In the genomic region with DNA sequence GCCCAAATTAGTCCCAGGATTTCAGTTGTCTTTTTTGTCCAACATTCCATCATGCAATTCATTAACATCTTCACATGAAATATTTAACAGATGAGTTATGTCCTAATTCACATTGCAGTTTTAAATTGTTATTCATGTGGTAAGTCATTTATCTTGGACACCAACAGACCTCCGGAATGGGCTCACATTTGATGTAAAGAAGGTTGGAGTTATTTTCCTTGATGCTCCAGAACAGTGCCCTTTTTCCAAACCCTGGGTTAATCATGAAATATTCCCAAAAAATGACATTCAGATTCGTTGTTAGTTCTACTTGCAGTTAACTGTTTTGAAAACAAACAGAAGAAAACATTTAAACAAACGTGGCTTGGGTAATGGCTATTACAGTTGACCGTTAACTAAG, we compare ENCODE assay signal across 23 cellular contexts. TPM values are rescaled to one million over a fixed set of nuclear protein-coding genes. Genes with fewer than 3 reads are reported as not detected.
DNase-seq lines count a peak whose midpoint lies in the region; ATAC-seq and TF ChIP-seq lines count a peak whose summit lies in the region.
"Had no signal": no experiment of that assay in that cellular context is flagged by ENCODE, and none has a peak within 500 bp of the region (broad histone marks: within the 10 kb centered on the region; RNA-seq: fewer than 3 reads in every experiment).

No MANE protein-coding gene starts in this region.

- no peak overlapping the region for H3K23ac ChIP-seq in IMR-90 (ENCODE audit: low read depth, low read length)

- H3K4me3 Mint-ChIP-seq in nephron, result no peak overlapping the region
- H3K4me3 Mint-ChIP-seq: CD8-positive, alpha-beta memory T cell had no signal

- H3K79me1 ChIP-seq in IMR-90 (ENCODE audit: low read depth in 1 of 2, low read length in 2 of 2), result no peaks in the 10 kb centered on the region; a peak in 1 of 4 replicates

- H2BK120ac ChIP-seq in IMR-90 (ENCODE audit: low read depth, low read length), result peak overlapping the region; percentile 44; the same call in 1 of the 2 replicates

- H3K4me2 ChIP-seq in IMR-90 (ENCODE audit: low read depth, low read length), result no peak overlapping the region

- 0 out of 2 replicates have a peak overlapping the region, but pooled peaks have one; percentile 10 for H2BK20ac ChIP-seq in IMR-90 (ENCODE audit: low read depth, low read length)

- peak overlapping the region; percentile 56; the same call in 1 of the 2 replicates for H4K5ac ChIP-seq in IMR-90 (ENCODE audit: low read depth, low read length)

- H3K36me3 Mint-ChIP-seq in nephron (ENCODE audit: low read depth), result no peaks in the 10 kb centered on the region
- H3K36me3 Mint-ChIP-seq: CD8-positive, alpha-beta memory T cell had no signal

- H3K27me3 Mint-ChIP-seq in nephron (ENCODE audit: low read depth), result peaks cover 12% of the 10 kb centered on the region
- H3K27me3 Mint-ChIP-seq: CD8-positive, alpha-beta memory T cell had no signal

- no peak for TF ChIP-seq POLR2A in IMR-90 (IDR thresholded peaks at IDR 0.05; ENCODE audit: low read depth, low read length)

- H3K4me1 ChIP-seq in IMR-90 (ENCODE audit: control insufficient read depth, insufficient read depth, low read length) (peaks cover 9% of the 10 kb centered on the region), ascending aorta (no peaks in the 10 kb centered on the region)
- H3K4me1 ChIP-seq: HAP-1 had no signal

- ATAC-seq in IMR-90 (ENCODE audit: low read depth), result no peak

- H3K4ac ChIP-seq in IMR-90 (ENCODE audit: low read depth, low read length), result peak overlapping the region; percentile 38

- no peaks in the 10 kb centered on the region for H3K9me3 ChIP-seq in IMR-90 (ENCODE audit: control insufficient read depth, insufficient read depth, low read length)
- H3K9me3 ChIP-seq in ascending aorta, result no peaks in the 10 kb centered on the region
- H3K9me3 ChIP-seq: HAP-1, SJCRH30 had no signal

- 83% methylated on average over 1 of the region's 4 CpGs; no CpG with 5 or more reads in 1 of the 2 experiments for WGBS in IMR-90 (ENCODE audit: extremely low coverage in 2 of 2, insufficient read length in 1 of 2), 2 experiments

- peak overlapping the region; percentile 9 for H2BK5ac ChIP-seq in IMR-90 (ENCODE audit: low read depth, low read length, poor library complexity, severe bottlenecking)

- POLR2A ChIA-PET in IMR-90 (lab: Charles Lee; ENCODE audit: unreplicated experiment), result no interaction called here

- H2AK5ac ChIP-seq in IMR-90 (ENCODE audit: low read depth, low read length), result 0 out of 2 replicates have a peak overlapping the region, but pooled peaks have one; percentile 6

- no peak overlapping the region for H3K27ac ChIP-seq in IMR-90 (ENCODE audit: insufficient read depth, low read length)
- no peak overlapping the region for H3K27ac ChIP-seq in ascending aorta
- H3K27ac ChIP-seq: C4-2B, HL-60, SJCRH30 had no signal

- TF ChIP-seq CTCF in IMR-90 (conservative IDR thresholded peaks at IDR 0.05; ENCODE audit: low read depth, low read length), result no peak
- TF ChIP-seq CTCF in fibroblast of villous mesenchyme (IDR thresholded peaks at IDR 0.05; ENCODE audit: insufficient read depth, low read depth, low read length), result no peak
- no peak for TF ChIP-seq CTCF in nephron (IDR thresholded peaks at IDR 0.05; ENCODE audit: unreplicated experiment in 3 of 3)
- no peak for TF ChIP-seq CTCF in ascending aorta (IDR thresholded peaks at IDR 0.05)

- H4K20me1 ChIP-seq in IMR-90 (ENCODE audit: insufficient read depth, low read length), result no peaks in the 10 kb centered on the region

- in situ Hi-C loops in Caki2 (cut with HindIII; ENCODE audit: low pct_unique_long_range_greater_than_20kb, low sequenced_read_pairs) (no loop called here), IMR-90 (cut with MboI; ENCODE audit: low sequenced_read_pairs) (no loop called here)

- H4K8ac ChIP-seq in IMR-90 (ENCODE audit: low read depth in 2 of 2, low read length in 2 of 2), result peak overlapping the region in 1 of 2 experiments; percentile 25; a peak in 1 of 4 replicates

- no peak overlapping the region for H3K56ac ChIP-seq in IMR-90 (ENCODE audit: extremely low read depth, insufficient read depth, low read length)

- H2AFZ ChIP-seq in IMR-90 (replicated peaks; ENCODE audit: low read length, poor library complexity), result no peak overlapping the region

- peak overlapping the region; percentile 45 for H3K18ac ChIP-seq in IMR-90 (ENCODE audit: low read depth, low read length)

- CTCF ChIA-PET in IMR-90 (lab: Yijun Ruan, JAX), result interaction anchor here (1.0 kb wide), 1 partner anchor 220 kb away, joined by 3 read pairs; no protein-coding TSS in a partner anchor

- H3K9me1 ChIP-seq in IMR-90 (ENCODE audit: insufficient read depth, low read length), result peaks cover 15% of the 10 kb centered on the region

- no peaks in the 10 kb centered on the region for H3K9me3 Mint-ChIP-seq in nephron

- H3K36me3 ChIP-seq in IMR-90 (ENCODE audit: control insufficient read depth, insufficient read depth, low read length), result no peaks in the 10 kb centered on the region
- H3K36me3 ChIP-seq in ascending aorta, result no peaks in the 10 kb centered on the region
- H3K36me3 ChIP-seq: HAP-1, SJCRH30 had no signal

- 0 out of 3 replicates have a peak overlapping the region, but pooled peaks have one; percentile 6 for H2BK15ac ChIP-seq in IMR-90 (ENCODE audit: low read depth, low read length)

- peak; percentile 18 for DNase-seq in Caki2 (ENCODE audit: low read depth)
- no peak for DNase-seq in IMR-90
- DNase-seq in fibroblast of villous mesenchyme (ENCODE audit: low read depth), result peak; percentile 74
- DNase-seq in NCI-H1048 (lab: John Stamatoyannopoulos, UW), result no peak
- no peak for DNase-seq in dermis blood vessel endothelial cell
- no peak for DNase-seq in ascending aorta (ENCODE audit: low spot score in 2 of 2)
- no peak for DNase-seq in NCI-H510A treated with DMSO at 0.1 percent for 48 hours (lab: John Stamatoyannopoulos, UW)
- DNase-seq: CD8-positive, alpha-beta memory T cell; GF-D8; KG1; NCI-H1092 treated with DMSO at 0.1 percent for 48 hours; NCI-H2029 treated with DMSO at 0.1 percent for 48 hours; NCI-H226; NCI-H524 treated with DMSO at 0.1 percent for 48 hours; SJCRH30 had no signal

- no peaks in the 10 kb centered on the region for H3K27me3 ChIP-seq in IMR-90 (ENCODE audit: control insufficient read depth, insufficient read depth, low read length)
- no peaks in the 10 kb centered on the region for H3K27me3 ChIP-seq in ascending aorta
- H3K27me3 ChIP-seq: SJCRH30 had no signal

- no peak overlapping the region for H3K9ac ChIP-seq in IMR-90 (ENCODE audit: low read depth, low read length)

- peak overlapping the region; percentile 13 to 24 (median 18) for H3K27ac Mint-ChIP-seq in nephron

- H3K4me3 ChIP-seq in IMR-90 (ENCODE audit: insufficient read depth, low read depth, low read length), result no peak overlapping the region
- no peak overlapping the region for H3K4me3 ChIP-seq in fibroblast of villous mesenchyme (ENCODE audit: low read depth, low read length)
- no peak overlapping the region for H3K4me3 ChIP-seq in ascending aorta
- H3K4me3 ChIP-seq: HAP-1, SJCRH30 had no signal

- dilution Hi-C loops in IMR-90 (cut with HindIII; ENCODE audit: low sequenced_read_pairs, unreplicated experiment), result no loop called here

- H2AK9ac ChIP-seq in IMR-90 (replicated peaks; ENCODE audit: low read depth, low read length, poor library complexity), result no peak overlapping the region

- H3K14ac ChIP-seq in IMR-90 (replicated peaks; ENCODE audit: low read depth, low read length), result no peak overlapping the region; the same call in 1 of the 2 replicates

- H3K4me1 Mint-ChIP-seq in nephron, result peaks cover 27% of the 10 kb centered on the region
- H3K4me1 Mint-ChIP-seq: CD8-positive, alpha-beta memory T cell had no signal

- BruUV-seq in IMR-90 (replicated peaks; lab: Mats Ljungman, UMichigan), result no TSS peak

- intact Hi-C loops in IMR-90 (cut with micrococcal nuclease) (no loop called here), ascending aorta (cut with DNase I) (no loop called here)

- no peak for TF ChIP-seq RAD21 in IMR-90 (IDR thresholded peaks at IDR 0.05; ENCODE audit: low read length)

- no peak overlapping the region for H4K91ac ChIP-seq in IMR-90 (ENCODE audit: insufficient read depth, low read depth, low read length)

TF ChIP-seq in IMR-90, 13 proteins besides CTCF, POLR2A, EP300 and RAD21:
- TF ChIP-seq, protein P1, sequence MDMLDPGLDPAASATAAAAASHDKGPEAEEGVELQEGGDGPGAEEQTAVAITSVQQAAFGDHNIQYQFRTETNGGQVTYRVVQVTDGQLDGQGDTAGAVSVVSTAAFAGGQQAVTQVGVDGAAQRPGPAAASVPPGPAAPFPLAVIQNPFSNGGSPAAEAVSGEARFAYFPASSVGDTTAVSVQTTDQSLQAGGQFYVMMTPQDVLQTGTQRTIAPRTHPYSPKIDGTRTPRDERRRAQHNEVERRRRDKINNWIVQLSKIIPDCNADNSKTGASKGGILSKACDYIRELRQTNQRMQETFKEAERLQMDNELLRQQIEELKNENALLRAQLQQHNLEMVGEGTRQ (IDR thresholded peaks at IDR 0.05; ENCODE audit: low read depth, low read length), result no peak
- no peak for TF ChIP-seq MXI1 (IDR thresholded peaks at IDR 0.05; ENCODE audit: borderline replicate concordance, low read depth, low read length)
- TF ChIP-seq MAZ (IDR thresholded peaks at IDR 0.05; ENCODE audit: borderline replicate concordance, low read depth, low read length), result no peak
- TF ChIP-seq RCOR1 (IDR thresholded peaks at IDR 0.05; ENCODE audit: insufficient replicate concordance, low read length), result no peak
- TF ChIP-seq CEBPB (IDR thresholded peaks at IDR 0.05; ENCODE audit: low read depth, low read length), result no peak
- TF ChIP-seq CHD1 (IDR thresholded peaks at IDR 0.05; ENCODE audit: low read depth, low read length), result no peak
- TF ChIP-seq RFX5 (IDR thresholded peaks at IDR 0.05; ENCODE audit: low read depth, low read length), result no peak

RNA-seq across cellular contexts. Expression of a gene that starts 32.9 kb away (rescaled TPM):
- total RNA-seq in Caki2 (2014; rRNA removed; shearing (Covaris generic); ENCODE audit: low replicate concordance), result not detected in 2 replicates
- total RNA-seq in IMR-90 (2012; rRNA removed), result not detected in 2 replicates
- not detected in 2 replicates for polyA plus RNA-seq in IMR-90 (2012; rRNA removed)
- not detected in 2 replicates for polyA plus RNA-seq in IMR-90 (2012; cell fraction: cytosol; rRNA removed)
- polyA plus RNA-seq in IMR-90 (2012; cell fraction: nucleus; rRNA removed; ENCODE audit: low replicate concordance), result 0.06 TPM in 1 of 2 replicates, not detected in the other
- total RNA-seq in fibroblast of villous mesenchyme, result not detected in 2 replicates
- not detected in 2 replicates for total RNA-seq in dermis blood vessel endothelial cell
- not detected for total RNA-seq in ascending aorta
- total RNA-seq: A172; CD8-positive, alpha-beta memory T cell; Daoy; HT-29 had no signal
- polyA plus RNA-seq: AG04450; CD8-positive, alpha-beta memory T cell had no signal

Comparison
In these comparisons a context has a peak if more than half of its experiments do, and no peak if none do; other contexts are left out.
1. DNase-seq: peak in Caki2 (single experiment) and fibroblast of villous mesenchyme (single experiment); none in IMR-90 (single experiment), NCI-H1048 (single experiment), dermis blood vessel endothelial cell (single experiment), ascending aorta (0 of 2) and NCI-H510A treated with DMSO at 0.1 percent for 48 hours (single experiment).